20 cellular contexts compared by ENCODE assay signal in the genomic region with DNA sequence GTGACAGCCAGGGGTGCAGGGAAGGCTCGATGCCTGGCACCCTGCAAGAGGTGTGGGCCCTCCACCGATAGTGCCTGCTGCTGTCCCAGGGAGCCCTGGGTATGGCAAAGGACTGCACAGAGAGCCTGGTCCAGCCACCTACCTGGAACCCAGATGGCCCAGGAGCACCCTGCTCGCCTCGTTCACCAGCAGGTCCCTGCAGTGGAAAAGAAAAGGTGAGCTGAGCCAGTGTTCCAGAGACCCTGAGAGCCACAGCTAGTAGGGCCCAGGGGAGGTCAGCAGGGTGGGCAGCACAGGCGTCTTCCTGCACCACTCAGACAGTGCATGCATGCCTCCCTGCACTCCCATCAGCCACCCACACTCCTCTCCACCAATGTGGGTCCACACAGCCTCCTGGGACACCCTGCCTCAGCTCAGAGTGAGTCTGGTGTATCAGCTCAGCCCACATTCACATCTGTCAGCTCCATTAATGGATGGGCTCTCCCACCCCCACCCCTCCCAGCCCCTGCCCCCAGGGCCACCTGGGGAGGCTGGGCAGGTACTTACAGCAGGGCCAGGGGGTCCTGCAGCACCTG. TPM values are rescaled to one million over a fixed set of nuclear protein-coding genes. Genes with fewer than 3 reads are reported as not detected.
A peak's percentile ranks its signal among the peaks of the same experiment; 100 is the strongest.
DNase-seq lines count a peak whose midpoint lies in the region; ATAC-seq, FAIRE-seq and TF ChIP-seq lines count a peak whose summit lies in the region.
"Had no signal": no experiment of that assay in that cellular context is flagged by ENCODE, and none has a peak within 500 bp of the region (broad histone marks: within the 10 kb centered on the region; RNA-seq: fewer than 3 reads in every experiment).

No MANE protein-coding gene starts in this region.

- no peak for DNase-seq in stimulated activated naive CD8-positive, alpha-beta T cell treated with anti-CD3 and anti-CD28 coated beads, Interleukin-15, amount 100 ng/mL, for 72 hours
- no peak for DNase-seq in stimulated activated naive CD8-positive, alpha-beta T cell treated with anti-CD3 and anti-CD28 coated beads, Interleukin-15, Interleukin-2, amounts not matched to agents 100 U/mL and 50 U/mL, for 24 hours
- DNase-seq in K562 (ENCODE audit: extremely low read depth in 1 of 4, low spot score in 3 of 4) (no peak), osteoblast (ENCODE audit: insufficient read length, low spot score, missing footprints) (peak; percentile 83), NCI-H1436 (lab: John Stamatoyannopoulos, UW) (no peak)
- no peak for DNase-seq in activated CD8-positive, alpha-beta memory T cell treated with anti-CD3 and anti-CD28 coated beads, Interleukin-2, amount 10 ng/mL, durations not matched to agents 7 days and 5 days
- DNase-seq in stimulated activated naive CD4-positive, alpha-beta T cell treated with Interleukin-2 at 50 U/mL for 16 hours (lab: John Stamatoyannopoulos, UW): no peak
- DNase-seq: 8988T, AML-193, DMS153, DMS79 treated with DMSO at 0.1 percent for 48 hours, EL, HFFc6 had no signal

- H3K9me1 ChIP-seq in K562 (ENCODE audit: control insufficient read depth, insufficient read depth, low read length): peaks cover 3% of the 10 kb centered on the region

- H3K36me3 Mint-ChIP-seq in activated CD8-positive, alpha-beta memory T cell treated with anti-CD3 and anti-CD28 coated beads, Interleukin-2, amount 10 ng/mL, durations not matched to agents 7 days and 5 days: no peaks in the 10 kb centered on the region
- H3K36me3 Mint-ChIP-seq: CD4-positive, alpha-beta memory T cell; IgD-negative memory B cell had no signal

- in situ Hi-C loops in K562 (cut with MboI): no loop called here

- no TSS peak for BruUV-seq in K562 (replicated peaks; lab: Mats Ljungman, UMichigan)

- H3K79me2 ChIP-seq in K562 (ENCODE audit: control insufficient read depth, insufficient read depth, low read length) (no peaks in the 10 kb centered on the region), osteoblast (ENCODE audit: insufficient read depth, low read length) (no peaks in the 10 kb centered on the region)

- H3K36me3 ChIP-seq in K562 (ENCODE audit: control insufficient read depth, insufficient read depth, low read length) (no peaks in the 10 kb centered on the region), osteoblast (ENCODE audit: insufficient read depth, low read length) (no peaks in the 10 kb centered on the region)

- H4K20me1 ChIP-seq in K562 (replicated peaks; ENCODE audit: control insufficient read depth, insufficient read depth, low read length) (peaks cover 6% of the 10 kb centered on the region; the same call in 1 of the 2 replicates), osteoblast (ENCODE audit: insufficient read depth, low read length) (no peaks in the 10 kb centered on the region)

- 2% methylated on average over 4 of the region's 5 CpGs for WGBS in K562 (ENCODE audit: insufficient coverage, low coverage, missing lambda C conversion rate)

- TF ChIP-seq EP300 in K562 (IDR thresholded peaks at IDR 0.05; ENCODE audit: low read length): no peak

- POLR2A ChIA-PET in K562 (lab: Yijun Ruan, JAX): no interaction called here

- no peak for TF ChIP-seq RAD21 in K562 (CRISPR knock-in tag; conservative IDR thresholded peaks at IDR 0.05 in 1 of 2, IDR thresholded peaks at IDR 0.05 in 1 of 2)

- peaks cover 53% of the 10 kb centered on the region for H3K27me3 Mint-ChIP-seq in stimulated activated naive CD8-positive, alpha-beta T cell treated with anti-CD3 and anti-CD28 coated beads, Interleukin-15, amount 100 ng/mL, for 72 hours
- H3K27me3 Mint-ChIP-seq in activated CD8-positive, alpha-beta memory T cell treated with anti-CD3 and anti-CD28 coated beads, Interleukin-2, amount 10 ng/mL, durations not matched to agents 7 days and 5 days: peaks cover 32% of the 10 kb centered on the region
- H3K27me3 Mint-ChIP-seq: CD4-positive, alpha-beta memory T cell had no signal

- no peak for FAIRE-seq in K562 (lab: Jason Lieb, UNC)
- FAIRE-seq: G401.6, GM12891, H1 had no signal

- no peak overlapping the region for H3K27ac Mint-ChIP-seq in stimulated activated naive CD8-positive, alpha-beta T cell treated with anti-CD3 and anti-CD28 coated beads, Interleukin-15, amount 100 ng/mL, for 72 hours
- H3K27ac Mint-ChIP-seq in activated CD8-positive, alpha-beta memory T cell treated with anti-CD3 and anti-CD28 coated beads, Interleukin-2, amount 10 ng/mL, durations not matched to agents 7 days and 5 days: no peak overlapping the region
- H3K27ac Mint-ChIP-seq: HFFc6, IgD-negative memory B cell had no signal

- H3K9me3 Mint-ChIP-seq in stimulated activated naive CD8-positive, alpha-beta T cell treated with anti-CD3 and anti-CD28 coated beads, Interleukin-15, amount 100 ng/mL, for 72 hours: no peaks in the 10 kb centered on the region
- no peaks in the 10 kb centered on the region for H3K9me3 Mint-ChIP-seq in activated CD8-positive, alpha-beta memory T cell treated with anti-CD3 and anti-CD28 coated beads, Interleukin-2, amount 10 ng/mL, durations not matched to agents 7 days and 5 days (ENCODE audit: low read depth)
- H3K9me3 Mint-ChIP-seq: HFFc6, IgD-negative memory B cell had no signal

- H3K9ac ChIP-seq in K562 (ENCODE audit: insufficient read depth in 1 of 2, low read depth in 2 of 2, low read length in 2 of 2): 0 out of 4 replicates have a peak overlapping the region, but pooled peaks of 1 of the 2 experiments have one; percentile 19

- H2AFZ ChIP-seq in K562 (ENCODE audit: low read depth, low read length): no peak overlapping the region
- H2AFZ ChIP-seq in osteoblast (ENCODE audit: low read length): no peak overlapping the region

- TF ChIP-seq CTCF in K562 (IDR thresholded peaks at IDR 0.05 in 2 of 3, conservative IDR thresholded peaks at IDR 0.05 in 1 of 3; ENCODE audit: insufficient read depth in 2 of 3, low read depth in 1 of 3, low read length in 3 of 3) (no peak), osteoblast (IDR thresholded peaks at IDR 0.05; ENCODE audit: extremely low read depth, low read depth, low read length) (no peak)

- CTCF ChIA-PET in K562 (lab: Yijun Ruan, JAX; ENCODE audit: low intra/inter-chr PET ratio): interaction anchor here (0.6 kb wide), 1 partner anchor 974 kb away, joined by 3 read pairs; the partner anchor contains the start of gene ARF3
- CTCF ChIA-PET in activated CD8-positive, alpha-beta memory T cell treated with anti-CD3 and anti-CD28 coated beads, Interleukin-2, amount 10 ng/mL, durations not matched to agents 7 days and 5 days (lab: Charles Lee): no interaction called here

- no peak overlapping the region for H3K4me3 Mint-ChIP-seq in stimulated activated naive CD8-positive, alpha-beta T cell treated with anti-CD3 and anti-CD28 coated beads, Interleukin-15, amount 100 ng/mL, for 72 hours
- H3K4me3 Mint-ChIP-seq in activated CD8-positive, alpha-beta memory T cell treated with anti-CD3 and anti-CD28 coated beads, Interleukin-2, amount 10 ng/mL, durations not matched to agents 7 days and 5 days: no peak overlapping the region
- H3K4me3 Mint-ChIP-seq: CD4-positive, alpha-beta memory T cell; HFFc6 had no signal

- peak; percentile 12 for ATAC-seq in stimulated activated naive CD8-positive, alpha-beta T cell treated with anti-CD3 and anti-CD28 coated beads, Interleukin-15, amount 100 ng/mL, for 72 hours
- ATAC-seq in stimulated activated naive CD8-positive, alpha-beta T cell treated with anti-CD3 and anti-CD28 coated beads, Interleukin-15, Interleukin-2, amounts not matched to agents 100 U/mL and 50 U/mL, for 24 hours: no peak
- ATAC-seq in K562: peak; percentile 11; the same call in 1 of the 3 replicates
- no peak for ATAC-seq in activated CD8-positive, alpha-beta memory T cell treated with anti-CD3 and anti-CD28 coated beads, Interleukin-2, amount 10 ng/mL, durations not matched to agents 7 days and 5 days

- peaks cover 0 to 16% of the 10 kb centered on the region in 2 experiments; a peak in 2 of 5 replicates for H3K4me1 ChIP-seq in K562 (replicated peaks in 1 of 2; ENCODE audit: control insufficient read depth in 2 of 2, insufficient read depth in 2 of 2, low read length in 2 of 2)
- H3K4me1 ChIP-seq in osteoblast (ENCODE audit: insufficient read depth, low read length): no peaks in the 10 kb centered on the region

- peaks cover 5% of the 10 kb centered on the region for H3K4me1 Mint-ChIP-seq in stimulated activated naive CD8-positive, alpha-beta T cell treated with anti-CD3 and anti-CD28 coated beads, Interleukin-15, amount 100 ng/mL, for 72 hours
- no peaks in the 10 kb centered on the region for H3K4me1 Mint-ChIP-seq in activated CD8-positive, alpha-beta memory T cell treated with anti-CD3 and anti-CD28 coated beads, Interleukin-2, amount 10 ng/mL, durations not matched to agents 7 days and 5 days
- H3K4me1 Mint-ChIP-seq: CD4-positive, alpha-beta memory T cell; IgD-negative memory B cell had no signal

- no peak overlapping the region for H3K27ac ChIP-seq in K562 (ENCODE audit: extremely low read depth, low read depth, low read length)
- H3K27ac ChIP-seq in osteoblast (ENCODE audit: low read depth, low read length): no peak overlapping the region
- H3K27ac ChIP-seq: C4-2B had no signal

- H3K4me2 ChIP-seq in K562 (ENCODE audit: insufficient read depth, low read length): no peak overlapping the region
- H3K4me2 ChIP-seq in osteoblast (ENCODE audit: insufficient read depth, low read length): no peak overlapping the region

- H3K9me3 ChIP-seq in K562 (replicated peaks; ENCODE audit: control insufficient read depth, insufficient read depth, low read depth, low read length) (no peaks in the 10 kb centered on the region), osteoblast (ENCODE audit: low read depth, low read length) (no peaks in the 10 kb centered on the region)
- H3K9me3 ChIP-seq: HAP-1 had no signal

- TF ChIP-seq POLR2A in K562 (conservative IDR thresholded peaks at IDR 0.05): no peak

- intact Hi-C loops in K562 (cut with micrococcal nuclease): no loop called here

- H3K4me3 ChIP-seq in K562 (no peak overlapping the region), osteoblast (ENCODE audit: insufficient read depth, low read length) (no peak overlapping the region)
- H3K4me3 ChIP-seq: HAP-1 had no signal

- H3K27me3 ChIP-seq in K562 (ENCODE audit: control insufficient read depth in 2 of 2, insufficient read depth in 2 of 2, low read length in 2 of 2): peaks cover 36 to 94% of the 10 kb centered on the region in 2 experiments; a peak in 4 of 5 replicates
- peaks cover 6% of the 10 kb centered on the region for H3K27me3 ChIP-seq in osteoblast (ENCODE audit: insufficient read depth, low read length)

RNA-seq across cellular contexts. Expression of gene TMEM106C, which starts 20.2 kb away (rescaled TPM):
- 105 and 129 TPM in 2 replicates for total RNA-seq in K562 (2011; cell fraction: chromatin; rRNA removed; ENCODE audit: low replicate concordance)
- total RNA-seq in K562 (2011; cell fraction: nucleolus; rRNA removed): 120 and 140 TPM in 2 replicates
- total RNA-seq in K562 (2011; cell fraction: nucleoplasm; rRNA removed): 128 and 132 TPM in 2 replicates
- total RNA-seq in K562 (2014; rRNA removed): 37.2 and 37.6 TPM in 2 replicates
- 56.8 and 57.2 TPM in 2 replicates for total RNA-seq in K562 (2014; rRNA removed; fragmentation: Illumina TruSeq; extraction: Trizol)
- total RNA-seq in K562 (2015; rRNA removed; fragmentation: Illumina TruSeq; extraction: Trizol): 56.8 and 59.3 TPM in 2 replicates
- 44.6 and 47.3 TPM in 2 replicates for total RNA-seq in K562 (2021)
- 159 and 183 TPM in 2 replicates for polyA plus RNA-seq in K562 (2011; rRNA removed)
- 127 and 142 TPM in 2 replicates for polyA plus RNA-seq in K562 (2011; cell fraction: cytosol; rRNA removed)
- polyA plus RNA-seq in K562 (2011; cell fraction: nucleus; rRNA removed): 202 and 225 TPM in 2 replicates
- 68.2 and 134 TPM in 2 replicates for polyA plus RNA-seq in K562 (2012)
- 86.3 and 89.1 TPM in 2 replicates for polyA plus RNA-seq in K562 (2014; fragmentation: Illumina TruSeq; extraction: Trizol)
- polyA plus RNA-seq in K562 (2014; fragmentation: Nextera tagmentation; extraction: Ambion mirVana): 100 to 1,000 TPM; 134 to 158 TPM
- polyA plus RNA-seq in K562 (2014; rRNA removed): 52.6 and 61.5 TPM in 2 replicates
- polyA minus RNA-seq in K562 (2011; rRNA and poly(A)+ RNA removed): 95.3 and 145 TPM in 2 replicates
- 33.7 and 40.3 TPM in 2 replicates for polyA minus RNA-seq in K562 (2011; cell fraction: cytosol; rRNA and poly(A)+ RNA removed)
- polyA minus RNA-seq in K562 (2011; cell fraction: nucleus; rRNA and poly(A)+ RNA removed): 68.3 and 93.2 TPM in 2 replicates
- total RNA-seq in osteoblast: 57.5 and 58.3 TPM in 2 replicates
- 100 to 1,000 TPM; 162 to 174 TPM for total RNA-seq in activated CD8-positive, alpha-beta memory T cell treated with anti-CD3 and anti-CD28 coated beads, Interleukin-2, amount 10 ng/mL, durations not matched to agents 7 days and 5 days

RNA-seq across cellular contexts. Expression of gene COL2A1, which starts 20.6 kb away (rescaled TPM):
- total RNA-seq in K562 (2011; cell fraction: chromatin; rRNA removed; ENCODE audit: low replicate concordance): not detected in 2 replicates
- not detected in 2 replicates for total RNA-seq in K562 (2011; cell fraction: nucleolus; rRNA removed)
- not detected in 2 replicates for total RNA-seq in K562 (2011; cell fraction: nucleoplasm; rRNA removed)
- total RNA-seq in K562 (2014; rRNA removed) (not detected in 2 replicates), K562 (2014; rRNA removed; fragmentation: Illumina TruSeq; extraction: Trizol) (not detected in 2 replicates), K562 (2015; rRNA removed; fragmentation: Illumina TruSeq; extraction: Trizol) (not detected in 2 replicates), K562 (2021) (not detected in 2 replicates), osteoblast (under 0.01 TPM in 2 replicates)
- polyA plus RNA-seq in K562 (2011; rRNA removed) (0.01 TPM in 1 of 2 replicates, not detected in the other), K562 (2014; fragmentation: Illumina TruSeq; extraction: Trizol) (not detected in 2 replicates), K562 (2014; fragmentation: Nextera tagmentation; extraction: Ambion mirVana) (not detected), K562 (2014; rRNA removed) (0.46 TPM in 1 of 2 replicates, not detected in the other)
- polyA plus RNA-seq in K562 (2011; cell fraction: cytosol; rRNA removed): not detected in 2 replicates
- 0.04 and 0.10 TPM in 2 replicates for polyA plus RNA-seq in K562 (2011; cell fraction: nucleus; rRNA removed)
- polyA plus RNA-seq in K562 (2012): 0.03 TPM in 1 of 2 replicates, not detected in the other
- not detected in 2 replicates for polyA minus RNA-seq in K562 (2011; rRNA and poly(A)+ RNA removed)
- not detected in 2 replicates for polyA minus RNA-seq in K562 (2011; cell fraction: cytosol; rRNA and poly(A)+ RNA removed)
- polyA minus RNA-seq in K562 (2011; cell fraction: nucleus; rRNA and poly(A)+ RNA removed): not detected in 2 replicates
- total RNA-seq in activated CD8-positive, alpha-beta memory T cell treated with anti-CD3 and anti-CD28 coated beads, Interleukin-2, amount 10 ng/mL, durations not matched to agents 7 days and 5 days: under 1 TPM in 1 of 2 experiments, not detected in 1; 0.33 TPM
- total RNA-seq: CD4-positive, alpha-beta memory T cell; HFFc6 had no signal
- polyA plus RNA-seq: CD4-positive, alpha-beta memory T cell; IgD-negative memory B cell had no signal

Comparison
In these comparisons a context has a peak if more than half of its experiments do, and no peak if none do; other contexts are left out.
1. ATAC-seq: peak in stimulated activated naive CD8-positive, alpha-beta T cell treated with anti-CD3 and anti-CD28 coated beads, Interleukin-15, amount 100 ng/mL, for 72 hours (single experiment) and K562 (single experiment); none in stimulated activated naive CD8-positive, alpha-beta T cell treated with anti-CD3 and anti-CD28 coated beads, Interleukin-15, Interleukin-2, amounts not matched to agents 100 U/mL and 50 U/mL, for 24 hours (single experiment) and activated CD8-positive, alpha-beta memory T cell treated with anti-CD3 and anti-CD28 coated beads, Interleukin-2, amount 10 ng/mL, durations not matched to agents 7 days and 5 days (single experiment).